ENCODE assay signal across 19 cellular contexts in genomic region chr15:100468265-100468664, GRCh38.
DNase-seq lines count a peak whose midpoint lies in the region; ATAC-seq, FAIRE-seq and TF ChIP-seq lines count a peak whose summit lies in the region.
"Had no signal": no experiment of that assay in that cellular context is flagged by ENCODE, and none has a peak within 500 bp of the region (broad histone marks: within the 10 kb centered on the region; RNA-seq: fewer than 3 reads in every experiment).

No MANE protein-coding gene starts in this region.

- H3K27me3 ChIP-seq in mammary epithelial cell (ENCODE audit: insufficient read depth, low read length): no peaks in the 10 kb centered on the region
- H3K27me3 ChIP-seq in bronchial epithelial cell (ENCODE audit: control insufficient read depth, insufficient read depth, low read length): peaks cover 2% of the 10 kb centered on the region
- no peaks in the 10 kb centered on the region for H3K27me3 ChIP-seq in upper lobe of right lung
- H3K27me3 ChIP-seq: gastroesophageal sphincter, suprapubic skin had no signal

- no peak overlapping the region for H3K9ac ChIP-seq in mammary epithelial cell (ENCODE audit: insufficient read depth, low read length)
- H3K9ac ChIP-seq: KMS-11, parathyroid adenoma had no signal

- no peak overlapping the region for H3K27ac ChIP-seq in mammary epithelial cell (ENCODE audit: insufficient read depth, low read depth, low read length)
- no peak overlapping the region for H3K27ac ChIP-seq in upper lobe of right lung
- H3K27ac ChIP-seq: A549, gastroesophageal sphincter, KMS-11, parathyroid adenoma, suprapubic skin had no signal

- no peak overlapping the region for H3K4me2 ChIP-seq in mammary epithelial cell (ENCODE audit: insufficient read depth, low read depth, low read length)
- H3K4me2 ChIP-seq: A549, KMS-11 had no signal

- no peak overlapping the region for H3K27ac Mint-ChIP-seq in MCF 10A (ENCODE audit: low read depth, unreplicated experiment)
- H3K27ac Mint-ChIP-seq in activated CD8-positive, alpha-beta T cell treated with anti-CD3 and anti-CD28 coated beads, Interleukin-2, amount 10 ng/mL, durations not matched to agents 7 days and 5 days: no peak overlapping the region
- H3K27ac Mint-ChIP-seq: activated T-helper 17 cell treated with anti-CD3 and anti-CD28 coated beads, Interleukin-2, amount 50 U/mL, for 72 hours; CD8-positive, alpha-beta T cell had no signal

- POLR2A ChIA-PET in MCF 10A (lab: Yijun Ruan, JAX): no interaction called here
- POLR2A ChIA-PET in activated CD8-positive, alpha-beta T cell treated with anti-CD3 and anti-CD28 coated beads, Interleukin-2, amount 10 ng/mL, durations not matched to agents 7 days and 5 days (lab: Charles Lee): no interaction called here

- no peaks in the 10 kb centered on the region for H3K4me1 ChIP-seq in mammary epithelial cell (ENCODE audit: insufficient read depth, low read length)
- no peaks in the 10 kb centered on the region for H3K4me1 ChIP-seq in upper lobe of right lung
- H3K4me1 ChIP-seq: A549, parathyroid adenoma, suprapubic skin had no signal

- WGBS in mammary epithelial cell (ENCODE audit: low coverage, missing lambda C conversion rate): 38% methylated on average over 2 of the region's 2 CpGs

- no peak overlapping the region for H3K4me3 Mint-ChIP-seq in MCF 10A (ENCODE audit: unreplicated experiment)
- no peak overlapping the region for H3K4me3 Mint-ChIP-seq in activated CD8-positive, alpha-beta T cell treated with anti-CD3 and anti-CD28 coated beads, Interleukin-2, amount 10 ng/mL, durations not matched to agents 7 days and 5 days
- H3K4me3 Mint-ChIP-seq: activated T-helper 17 cell treated with anti-CD3 and anti-CD28 coated beads, Interleukin-2, amount 50 U/mL, for 72 hours; CD8-positive, alpha-beta T cell had no signal

- H3K9me3 Mint-ChIP-seq in MCF 10A (ENCODE audit: unreplicated experiment): no peaks in the 10 kb centered on the region
- no peaks in the 10 kb centered on the region for H3K9me3 Mint-ChIP-seq in activated CD8-positive, alpha-beta T cell treated with anti-CD3 and anti-CD28 coated beads, Interleukin-2, amount 10 ng/mL, durations not matched to agents 7 days and 5 days (ENCODE audit: insufficient read depth)
- H3K9me3 Mint-ChIP-seq: CD8-positive, alpha-beta T cell had no signal

- dilution Hi-C loops in mammary epithelial cell (cut with HindIII; ENCODE audit: low sequenced_read_pairs): loop anchor here (10.0 kb wide), 1 partner anchor 63 kb away; no protein-coding TSS in a partner anchor

- H3K79me2 ChIP-seq in mammary epithelial cell (ENCODE audit: insufficient read depth, low read length): no peaks in the 10 kb centered on the region
- H3K79me2 ChIP-seq: parathyroid adenoma had no signal

- H3K36me3 ChIP-seq in mammary epithelial cell (ENCODE audit: insufficient read depth, low read length) (no peaks in the 10 kb centered on the region), bronchial epithelial cell (ENCODE audit: control insufficient read depth, insufficient read depth, low read length) (no peaks in the 10 kb centered on the region), upper lobe of right lung (no peaks in the 10 kb centered on the region)
- H3K36me3 ChIP-seq: gastroesophageal sphincter, suprapubic skin had no signal

- peak; percentile 62 for ATAC-seq in upper lobe of right lung
- no peak for ATAC-seq in activated CD8-positive, alpha-beta T cell treated with anti-CD3 and anti-CD28 coated beads, Interleukin-2, amount 10 ng/mL, durations not matched to agents 7 days and 5 days
- ATAC-seq: A549; activated T-helper 17 cell treated with anti-CD3 and anti-CD28 coated beads, Interleukin-2, amount 50 U/mL, for 72 hours; CD8-positive, alpha-beta T cell; gastroesophageal sphincter had no signal

- no peaks in the 10 kb centered on the region for H3K36me3 Mint-ChIP-seq in MCF 10A (ENCODE audit: insufficient read depth, unreplicated experiment)
- H3K36me3 Mint-ChIP-seq in activated CD8-positive, alpha-beta T cell treated with anti-CD3 and anti-CD28 coated beads, Interleukin-2, amount 10 ng/mL, durations not matched to agents 7 days and 5 days (ENCODE audit: low read depth): no peaks in the 10 kb centered on the region
- H3K36me3 Mint-ChIP-seq: CD8-positive, alpha-beta T cell had no signal

- H3K9me3 ChIP-seq in mammary epithelial cell (replicated peaks; ENCODE audit: insufficient read depth, low read length): no peaks in the 10 kb centered on the region
- no peaks in the 10 kb centered on the region for H3K9me3 ChIP-seq in upper lobe of right lung
- H3K9me3 ChIP-seq: gastroesophageal sphincter, suprapubic skin had no signal

- no peak for FAIRE-seq in bronchial epithelial cell (lab: Jason Lieb, UNC)
- FAIRE-seq: GM12891 had no signal

- no peaks in the 10 kb centered on the region for H4K20me1 ChIP-seq in mammary epithelial cell (ENCODE audit: insufficient read depth, low read length)

- DNase-seq in MCF 10A (ENCODE audit: unreplicated experiment) (peak; percentile 57), mammary epithelial cell (no peak), bronchial epithelial cell (ENCODE audit: low read depth) (peak; percentile 20), kidney tubule cell (ENCODE audit: low spot score) (peak; percentile 76), upper lobe of right lung (no peak), iPS-NIHi7 (ENCODE audit: extremely low spot score) (no peak), cerebellar cortex (ENCODE audit: low spot score) (no peak)
- DNase-seq in activated CD8-positive, alpha-beta T cell treated with anti-CD3 and anti-CD28 coated beads, Interleukin-2, amount 10 ng/mL, durations not matched to agents 7 days and 5 days: no peak
- DNase-seq: CD8-positive, alpha-beta T cell; NCI-H1417 treated with DMSO at 0.1 percent for 48 hours; NCI-H446 treated with DMSO at 0.1 percent for 48 hours; stimulated activated CD4-positive, alpha-beta T cell treated with anti-CD3 and anti-CD28 coated beads, Interleukin-15, amount 100 ng/mL, for 24 hours had no signal

- H3K4me3 ChIP-seq in mammary epithelial cell (replicated peaks in 1 of 3; ENCODE audit: insufficient read depth in 1 of 3, low read depth in 2 of 3, low read length in 3 of 3) (no peak overlapping the region), bronchial epithelial cell (ENCODE audit: low read depth, low read length) (no peak overlapping the region), upper lobe of right lung (no peak overlapping the region)
- H3K4me3 ChIP-seq: A549, gastroesophageal sphincter, suprapubic skin had no signal

- H2AFZ ChIP-seq in mammary epithelial cell (ENCODE audit: low read depth, low read length): no peak overlapping the region
- H2AFZ ChIP-seq: parathyroid adenoma had no signal

- CTCF ChIA-PET in MCF 10A (lab: Yijun Ruan, JAX): interaction anchor here (0.6 kb wide), 1 partner anchor 41 kb away, joined by 3 read pairs; no protein-coding TSS in a partner anchor
- CTCF ChIA-PET in mammary epithelial cell (lab: Charles Lee; ENCODE audit: low non-redundant PET): no interaction called here
- CTCF ChIA-PET in activated CD8-positive, alpha-beta T cell treated with anti-CD3 and anti-CD28 coated beads, Interleukin-2, amount 10 ng/mL, durations not matched to agents 7 days and 5 days (lab: Charles Lee): no interaction called here

- BruUV-seq in MCF 10A (replicated peaks; lab: Mats Ljungman, UMichigan) (no TSS peak), mammary epithelial cell (replicated peaks; lab: Mats Ljungman, UMichigan) (no TSS peak)

- intact Hi-C loops in MCF 10A (cut with micrococcal nuclease): no loop called here
- intact Hi-C loops in mammary epithelial cell (cut with micrococcal nuclease): no loop called here
- intact Hi-C loops in upper lobe of right lung (cut with DNase I): no loop called here

- no peak for TF ChIP-seq CTCF in MCF 10A (IDR thresholded peaks at IDR 0.05; ENCODE audit: unreplicated experiment)
- TF ChIP-seq CTCF in mammary epithelial cell (conservative IDR thresholded peaks at IDR 0.05 in 1 of 2, IDR thresholded peaks at IDR 0.05 in 1 of 2; ENCODE audit: extremely low read depth in 1 of 2, insufficient read depth in 1 of 2, low read depth in 1 of 2, low read length in 2 of 2): no peak
- TF ChIP-seq CTCF in bronchial epithelial cell (IDR thresholded peaks at IDR 0.05; ENCODE audit: insufficient read depth, low read length, severe bottlenecking): no peak
- no peak for TF ChIP-seq CTCF in upper lobe of right lung (IDR thresholded peaks at IDR 0.05)

- in situ Hi-C loops in mammary epithelial cell (cut with MboI; ENCODE audit: low sequenced_read_pairs in 2 of 2): no loop called here

- H3K27me3 Mint-ChIP-seq in MCF 10A (ENCODE audit: insufficient read depth, unreplicated experiment): no peaks in the 10 kb centered on the region
- no peaks in the 10 kb centered on the region for H3K27me3 Mint-ChIP-seq in activated CD8-positive, alpha-beta T cell treated with anti-CD3 and anti-CD28 coated beads, Interleukin-2, amount 10 ng/mL, durations not matched to agents 7 days and 5 days (ENCODE audit: low read depth)
- H3K27me3 Mint-ChIP-seq: activated T-helper 17 cell treated with anti-CD3 and anti-CD28 coated beads, Interleukin-2, amount 50 U/mL, for 72 hours had no signal

- H3K4me1 Mint-ChIP-seq in MCF 10A (ENCODE audit: insufficient read depth, unreplicated experiment): peaks cover 6% of the 10 kb centered on the region
- H3K4me1 Mint-ChIP-seq in activated CD8-positive, alpha-beta T cell treated with anti-CD3 and anti-CD28 coated beads, Interleukin-2, amount 10 ng/mL, durations not matched to agents 7 days and 5 days (ENCODE audit: low read depth): peaks cover 11% of the 10 kb centered on the region

Comparison
In these comparisons a context has a peak if more than half of its experiments do, and no peak if none do; other contexts are left out.
1. DNase-seq: peak in MCF 10A (single experiment), bronchial epithelial cell (single experiment) and kidney tubule cell (single experiment); none in mammary epithelial cell (single experiment), upper lobe of right lung (single experiment), activated CD8-positive, alpha-beta T cell treated with anti-CD3 and anti-CD28 coated beads, Interleukin-2, amount 10 ng/mL, durations not matched to agents 7 days and 5 days (single experiment), iPS-NIHi7 (single experiment) and cerebellar cortex (single experiment).